Comparison of ENCODE assay signal across 18 cellular contexts in genomic region chr4:97548943-97549583, GRCh38.
DNase-seq lines count a peak whose midpoint lies in the region; ATAC-seq, FAIRE-seq and TF ChIP-seq lines count a peak whose summit lies in the region.
"Had no signal": no experiment of that assay in that cellular context is flagged by ENCODE, and none has a peak within 500 bp of the region (broad histone marks: within the 10 kb centered on the region; RNA-seq: fewer than 3 reads in every experiment).

No MANE protein-coding gene starts in this region.

- no peak overlapping the region for H3K27ac Mint-ChIP-seq in WTC11
- H3K27ac Mint-ChIP-seq: activated naive CD8-positive, alpha-beta T cell treated with anti-CD3 and anti-CD28 coated beads, Interleukin-2, amount 10 ng/mL, durations not matched to agents 7 days and 5 days; CD8-positive, alpha-beta T cell; dendritic cell treated with granulocyte-macrophage colony-stimulating factor and Interleukin-4, amounts not matched to agents 40 ng/mL and 50 ng/mL, for 4 days; nephron had no signal

- no peaks in the 10 kb centered on the region for H3K27me3 Mint-ChIP-seq in WTC11 (ENCODE audit: low read depth)
- H3K27me3 Mint-ChIP-seq: activated naive CD8-positive, alpha-beta T cell treated with anti-CD3 and anti-CD28 coated beads, Interleukin-2, amount 10 ng/mL, durations not matched to agents 7 days and 5 days; dendritic cell treated with granulocyte-macrophage colony-stimulating factor and Interleukin-4, amounts not matched to agents 40 ng/mL and 50 ng/mL, for 4 days had no signal

- H3K4me1 ChIP-seq in foreskin keratinocyte, result no peaks in the 10 kb centered on the region
- H3K4me1 ChIP-seq in vagina, result no peaks in the 10 kb centered on the region

- POLR2A ChIA-PET in WTC11 (lab: Charles Lee), result no interaction called here

- peaks cover 12% of the 10 kb centered on the region for H3K4me1 Mint-ChIP-seq in WTC11
- H3K4me1 Mint-ChIP-seq: activated naive CD8-positive, alpha-beta T cell treated with anti-CD3 and anti-CD28 coated beads, Interleukin-2, amount 10 ng/mL, durations not matched to agents 7 days and 5 days; nephron had no signal

- peaks cover 10% of the 10 kb centered on the region for H3K36me3 Mint-ChIP-seq in WTC11
- H3K36me3 Mint-ChIP-seq: activated naive CD8-positive, alpha-beta T cell treated with anti-CD3 and anti-CD28 coated beads, Interleukin-2, amount 10 ng/mL, durations not matched to agents 7 days and 5 days; CD8-positive, alpha-beta T cell had no signal

- no peaks in the 10 kb centered on the region for H3K9me3 ChIP-seq in vagina

- intact Hi-C loops in vagina (cut with DNase I), result no loop called here

- H3K27me3 ChIP-seq in foreskin keratinocyte, result no peaks in the 10 kb centered on the region
- H3K27me3 ChIP-seq in vagina, result no peaks in the 10 kb centered on the region

- H3K36me3 ChIP-seq in vagina, result no peaks in the 10 kb centered on the region

- FAIRE-seq in D721Med (lab: Jason Lieb, UNC), result no peak

- CTCF ChIA-PET in WTC11 (lab: Charles Lee), result no interaction called here

- TF ChIP-seq CTCF in foreskin keratinocyte (conservative IDR thresholded peaks at IDR 0.05) (peak; percentile 56), D721Med (IDR thresholded peaks at IDR 0.05; ENCODE audit: insufficient read depth, missing control alignments) (no peak), vagina (IDR thresholded peaks at IDR 0.05) (no peak), WTC11 (IDR thresholded peaks at IDR 0.05) (no peak)

- TF ChIP-seq POLR2A in vagina (IDR thresholded peaks at IDR 0.05), result no peak

- DNase-seq in foreskin keratinocyte (no peak), D721Med (ENCODE audit: insufficient read length, low spot score) (no peak), vagina (ENCODE audit: extremely low spot score in 2 of 2) (no peak), WTC11 (ENCODE audit: low spot score) (no peak)
- no peak for DNase-seq in activated naive CD4-positive, alpha-beta T cell treated with anti-CD3 and anti-CD28 coated beads, Interleukin-2, amount 50 U/mL, for 16 hours
- DNase-seq: activated CD8-positive, alpha-beta memory T cell treated with anti-CD3 and anti-CD28 coated beads for 24 hours; activated naive CD8-positive, alpha-beta T cell treated with anti-CD3 and anti-CD28 coated beads, Interleukin-2, amount 10 ng/mL, durations not matched to agents 7 days and 5 days; CD8-positive, alpha-beta T cell; foreskin melanocyte; kidney glomerular epithelial cell; NCI-H1417 treated with DMSO at 0.1 percent for 48 hours; NK-92 treated with Interleukin-12 subunit alpha and Interleukin-12 subunit beta, amount 100 ng/mL, for 24 hours; T-helper 1 cell had no signal

- H3K9me3 Mint-ChIP-seq in WTC11, result peaks cover 23% of the 10 kb centered on the region
- H3K9me3 Mint-ChIP-seq: nephron had no signal

- H3K4me3 ChIP-seq in vagina, result no peak overlapping the region

- no peak overlapping the region for H3K4me3 Mint-ChIP-seq in WTC11
- H3K4me3 Mint-ChIP-seq: activated naive CD8-positive, alpha-beta T cell treated with anti-CD3 and anti-CD28 coated beads, Interleukin-2, amount 10 ng/mL, durations not matched to agents 7 days and 5 days; CD8-positive, alpha-beta T cell; dendritic cell treated with granulocyte-macrophage colony-stimulating factor and Interleukin-4, amounts not matched to agents 40 ng/mL and 50 ng/mL, for 4 days; nephron had no signal

- H3K27ac ChIP-seq in foreskin keratinocyte (no peak overlapping the region), vagina (no peak overlapping the region)

- ATAC-seq in GM19035 (IDR thresholded peaks at IDR 0.05; ENCODE audit: unreplicated experiment), result peak; percentile 76
- peak; percentile 61 for ATAC-seq in HG02642 (IDR thresholded peaks at IDR 0.05; ENCODE audit: poor library complexity, unreplicated experiment)
- peak; percentile 75 for ATAC-seq in HG03520 (IDR thresholded peaks at IDR 0.05; ENCODE audit: unreplicated experiment)
- ATAC-seq in foreskin keratinocyte, result no peak
- ATAC-seq in WTC11, result no peak
- ATAC-seq: CD8-positive, alpha-beta T cell had no signal

TF ChIP-seq in WTC11, 78 proteins besides CTCF, POLR2A, EP300 and RAD21:
- TF ChIP-seq, protein P1, sequence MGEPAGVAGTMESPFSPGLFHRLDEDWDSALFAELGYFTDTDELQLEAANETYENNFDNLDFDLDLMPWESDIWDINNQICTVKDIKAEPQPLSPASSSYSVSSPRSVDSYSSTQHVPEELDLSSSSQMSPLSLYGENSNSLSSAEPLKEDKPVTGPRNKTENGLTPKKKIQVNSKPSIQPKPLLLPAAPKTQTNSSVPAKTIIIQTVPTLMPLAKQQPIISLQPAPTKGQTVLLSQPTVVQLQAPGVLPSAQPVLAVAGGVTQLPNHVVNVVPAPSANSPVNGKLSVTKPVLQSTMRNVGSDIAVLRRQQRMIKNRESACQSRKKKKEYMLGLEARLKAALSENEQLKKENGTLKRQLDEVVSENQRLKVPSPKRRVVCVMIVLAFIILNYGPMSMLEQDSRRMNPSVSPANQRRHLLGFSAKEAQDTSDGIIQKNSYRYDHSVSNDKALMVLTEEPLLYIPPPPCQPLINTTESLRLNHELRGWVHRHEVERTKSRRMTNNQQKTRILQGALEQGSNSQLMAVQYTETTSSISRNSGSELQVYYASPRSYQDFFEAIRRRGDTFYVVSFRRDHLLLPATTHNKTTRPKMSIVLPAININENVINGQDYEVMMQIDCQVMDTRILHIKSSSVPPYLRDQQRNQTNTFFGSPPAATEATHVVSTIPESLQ (CRISPR knock-in tag; IDR thresholded peaks at IDR 0.05), result no peak
- TF ChIP-seq FOXK1 (CRISPR knock-in tag; IDR thresholded peaks at IDR 0.05) (no peak), JUN (CRISPR knock-in tag; IDR thresholded peaks at IDR 0.05) (no peak), ATF3 (CRISPR knock-in tag; conservative IDR thresholded peaks at IDR 0.05) (no peak), FOXJ3 (CRISPR knock-in tag; IDR thresholded peaks at IDR 0.05; ENCODE audit: borderline replicate concordance) (no peak), ZNF138 (CRISPR knock-in tag; conservative IDR thresholded peaks at IDR 0.05) (no peak), FOXP4 (CRISPR knock-in tag; IDR thresholded peaks at IDR 0.05) (no peak), MYBL2 (CRISPR knock-in tag; IDR thresholded peaks at IDR 0.05) (no peak), CBFB (CRISPR knock-in tag; IDR thresholded peaks at IDR 0.05; ENCODE audit: low read depth) (no peak), GTF2I (CRISPR knock-in tag; conservative IDR thresholded peaks at IDR 0.05) (no peak), TP53 (CRISPR knock-in tag; IDR thresholded peaks at IDR 0.05) (no peak)
- TF ChIP-seq, protein P2, sequence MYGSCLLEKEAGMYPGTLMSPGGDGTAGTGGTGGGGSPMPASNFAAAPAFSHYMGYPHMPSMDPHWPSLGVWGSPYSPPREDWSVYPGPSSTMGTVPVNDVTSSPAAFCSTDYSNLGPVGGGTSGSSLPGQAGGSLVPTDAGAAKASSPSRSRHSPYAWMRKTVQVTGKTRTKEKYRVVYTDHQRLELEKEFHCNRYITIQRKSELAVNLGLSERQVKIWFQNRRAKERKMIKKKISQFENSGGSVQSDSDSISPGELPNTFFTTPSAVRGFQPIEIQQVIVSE (CRISPR knock-in tag; IDR thresholded peaks at IDR 0.05; ENCODE audit: borderline replicate concordance), result no peak

Comparison
In these comparisons a context has a peak if more than half of its experiments do, and no peak if none do; other contexts are left out.
1. ATAC-seq: peak in GM19035 (single experiment), HG02642 (single experiment) and HG03520 (single experiment); none in foreskin keratinocyte (single experiment) and WTC11 (single experiment).